2 cellular contexts compared by ENCODE assay signal in genomic region chr6:13049666-13050254, GRCh38.
TF ChIP-seq lines count a peak whose summit lies in the region.

No MANE protein-coding gene starts in this region.

TF ChIP-seq in GM23338, 12 proteins besides CTCF, POLR2A, EP300 and RAD21:
- TF ChIP-seq POLR2AphosphoS5 (IDR thresholded peaks at IDR 0.05; ENCODE audit: low read depth) = no peak
- no peak for TF ChIP-seq EZH2 (IDR thresholded peaks at IDR 0.05; ENCODE audit: low read depth, unreplicated experiment)
- no peak for TF ChIP-seq EZH2phosphoT487 (IDR thresholded peaks at IDR 0.05; ENCODE audit: unreplicated experiment)
- TF ChIP-seq ZNF462 (CRISPR knock-in tag; IDR thresholded peaks at IDR 0.05) = no peak
- TF ChIP-seq ETS1 (IDR thresholded peaks at IDR 0.05) = no peak
- no peak for TF ChIP-seq NANOG (IDR thresholded peaks at IDR 0.05; ENCODE audit: borderline replicate concordance)
- no peak for TF ChIP-seq ZNF114 (CRISPR knock-in tag; IDR thresholded peaks at IDR 0.05)
- TF ChIP-seq REST (IDR thresholded peaks at IDR 0.05; ENCODE audit: unreplicated experiment) = no peak
- no peak for TF ChIP-seq ZNF331 (CRISPR knock-in tag; IDR thresholded peaks at IDR 0.05; ENCODE audit: low read depth)
- no peak for TF ChIP-seq STAT1 (IDR thresholded peaks at IDR 0.05; ENCODE audit: unreplicated experiment)
- TF ChIP-seq JUNB (IDR thresholded peaks at IDR 0.05; ENCODE audit: unreplicated experiment) = no peak

TF ChIP-seq in K562, 482 proteins besides CTCF, POLR2A, EP300 and RAD21:
- peak; percentile 68 for TF ChIP-seq SPI1 (IDR thresholded peaks at IDR 0.05; ENCODE audit: borderline replicate concordance, low read depth, low read length)
- no peak for TF ChIP-seq ZNF589 (CRISPR knock-in tag; IDR thresholded peaks at IDR 0.05; ENCODE audit: low read depth)
TF ChIP-seq in K562: peak in this region for 1.
